ENCODE assay signal across 1 cellular context in genomic region chr2:60759654-60760053, GRCh38.
TF ChIP-seq lines count a peak whose summit lies in the region.

No MANE protein-coding gene starts in this region.

TF ChIP-seq in IMR-90, 13 proteins besides CTCF, POLR2A, EP300 and RAD21:
- TF ChIP-seq SMC3 (IDR thresholded peaks at IDR 0.05; ENCODE audit: low read depth, low read length) (no peak), MAZ (IDR thresholded peaks at IDR 0.05; ENCODE audit: borderline replicate concordance, low read depth, low read length) (no peak), CHD1 (IDR thresholded peaks at IDR 0.05; ENCODE audit: low read depth, low read length) (no peak), MAFK (IDR thresholded peaks at IDR 0.05; ENCODE audit: low read depth, low read length) (no peak), BHLHE40 (IDR thresholded peaks at IDR 0.05; ENCODE audit: low read depth, low read length) (no peak), NFE2L2 (IDR thresholded peaks at IDR 0.05; ENCODE audit: low read depth, low read length) (no peak), RFX5 (IDR thresholded peaks at IDR 0.05; ENCODE audit: low read depth, low read length) (no peak), CEBPB (IDR thresholded peaks at IDR 0.05; ENCODE audit: low read depth, low read length) (no peak), ELK1 (IDR thresholded peaks at IDR 0.05; ENCODE audit: borderline replicate concordance, low read depth, low read length) (no peak), RCOR1 (IDR thresholded peaks at IDR 0.05; ENCODE audit: insufficient replicate concordance, low read length) (no peak), USF2 (IDR thresholded peaks at IDR 0.05; ENCODE audit: low read depth, low read length) (no peak), MXI1 (IDR thresholded peaks at IDR 0.05; ENCODE audit: borderline replicate concordance, low read depth, low read length) (no peak), FOS (IDR thresholded peaks at IDR 0.05; ENCODE audit: low read depth, low read length) (no peak)
